Comparison of ENCODE assay signal across 1 cellular context in the genomic region with DNA sequence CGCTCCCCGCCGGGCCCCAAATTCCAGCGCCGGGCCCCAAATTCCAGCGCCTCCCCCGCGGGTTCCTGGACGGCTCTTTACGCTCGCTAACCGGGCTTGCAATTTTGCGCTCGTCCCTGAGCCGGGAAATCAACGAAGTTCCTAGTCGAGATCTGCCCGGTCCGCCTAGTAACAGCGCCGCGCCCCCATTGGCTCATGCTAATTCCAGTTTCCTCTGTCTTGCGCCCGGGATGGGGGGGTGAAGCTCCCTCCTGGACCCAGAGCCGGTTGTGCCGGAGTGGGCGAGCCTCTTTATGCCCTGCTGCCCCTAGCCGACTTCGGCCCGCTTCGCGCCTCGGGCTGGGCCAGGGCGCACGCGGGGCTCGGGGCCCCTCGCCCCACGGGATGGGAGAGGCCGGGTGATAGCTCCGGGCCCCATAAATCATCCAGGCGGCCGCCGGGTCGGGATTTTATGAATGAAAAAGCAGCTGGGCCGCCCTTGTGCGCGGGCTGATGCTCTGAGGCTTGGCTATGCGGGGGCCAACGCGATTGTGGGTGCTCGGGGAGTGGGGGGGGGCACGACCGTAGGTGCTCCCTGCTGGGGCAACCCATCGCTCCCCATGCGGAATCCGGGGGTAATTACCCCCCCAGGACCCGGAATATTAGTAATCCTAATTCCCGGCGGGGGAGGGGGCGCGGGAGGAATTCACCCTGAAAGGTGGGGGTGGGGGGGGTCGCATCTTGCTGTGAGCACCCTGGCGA.
A peak's percentile ranks its signal among the peaks of the same experiment; 100 is the strongest.
TF ChIP-seq lines count a peak whose summit lies in the region.

No MANE protein-coding gene starts in this region.

TF ChIP-seq in SK-N-SH, 30 proteins besides CTCF, POLR2A, EP300 and RAD21 (continued from another document):
- TF ChIP-seq, protein P1, sequence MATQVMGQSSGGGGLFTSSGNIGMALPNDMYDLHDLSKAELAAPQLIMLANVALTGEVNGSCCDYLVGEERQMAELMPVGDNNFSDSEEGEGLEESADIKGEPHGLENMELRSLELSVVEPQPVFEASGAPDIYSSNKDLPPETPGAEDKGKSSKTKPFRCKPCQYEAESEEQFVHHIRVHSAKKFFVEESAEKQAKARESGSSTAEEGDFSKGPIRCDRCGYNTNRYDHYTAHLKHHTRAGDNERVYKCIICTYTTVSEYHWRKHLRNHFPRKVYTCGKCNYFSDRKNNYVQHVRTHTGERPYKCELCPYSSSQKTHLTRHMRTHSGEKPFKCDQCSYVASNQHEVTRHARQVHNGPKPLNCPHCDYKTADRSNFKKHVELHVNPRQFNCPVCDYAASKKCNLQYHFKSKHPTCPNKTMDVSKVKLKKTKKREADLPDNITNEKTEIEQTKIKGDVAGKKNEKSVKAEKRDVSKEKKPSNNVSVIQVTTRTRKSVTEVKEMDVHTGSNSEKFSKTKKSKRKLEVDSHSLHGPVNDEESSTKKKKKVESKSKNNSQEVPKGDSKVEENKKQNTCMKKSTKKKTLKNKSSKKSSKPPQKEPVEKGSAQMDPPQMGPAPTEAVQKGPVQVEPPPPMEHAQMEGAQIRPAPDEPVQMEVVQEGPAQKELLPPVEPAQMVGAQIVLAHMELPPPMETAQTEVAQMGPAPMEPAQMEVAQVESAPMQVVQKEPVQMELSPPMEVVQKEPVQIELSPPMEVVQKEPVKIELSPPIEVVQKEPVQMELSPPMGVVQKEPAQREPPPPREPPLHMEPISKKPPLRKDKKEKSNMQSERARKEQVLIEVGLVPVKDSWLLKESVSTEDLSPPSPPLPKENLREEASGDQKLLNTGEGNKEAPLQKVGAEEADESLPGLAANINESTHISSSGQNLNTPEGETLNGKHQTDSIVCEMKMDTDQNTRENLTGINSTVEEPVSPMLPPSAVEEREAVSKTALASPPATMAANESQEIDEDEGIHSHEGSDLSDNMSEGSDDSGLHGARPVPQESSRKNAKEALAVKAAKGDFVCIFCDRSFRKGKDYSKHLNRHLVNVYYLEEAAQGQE (IDR thresholded peaks at IDR 0.05; ENCODE audit: low read depth, low read length): no peak
- no peak for TF ChIP-seq TEAD4 (IDR thresholded peaks at IDR 0.05; ENCODE audit: borderline replicate concordance, insufficient read depth)
- TF ChIP-seq GATA2 (CRISPR knock-in tag; IDR thresholded peaks at IDR 0.05): no peak
- TF ChIP-seq POLR2AphosphoS5 (IDR thresholded peaks at IDR 0.05; ENCODE audit: low read depth, low read length): peak; percentile 91
- TF ChIP-seq, protein P2, sequence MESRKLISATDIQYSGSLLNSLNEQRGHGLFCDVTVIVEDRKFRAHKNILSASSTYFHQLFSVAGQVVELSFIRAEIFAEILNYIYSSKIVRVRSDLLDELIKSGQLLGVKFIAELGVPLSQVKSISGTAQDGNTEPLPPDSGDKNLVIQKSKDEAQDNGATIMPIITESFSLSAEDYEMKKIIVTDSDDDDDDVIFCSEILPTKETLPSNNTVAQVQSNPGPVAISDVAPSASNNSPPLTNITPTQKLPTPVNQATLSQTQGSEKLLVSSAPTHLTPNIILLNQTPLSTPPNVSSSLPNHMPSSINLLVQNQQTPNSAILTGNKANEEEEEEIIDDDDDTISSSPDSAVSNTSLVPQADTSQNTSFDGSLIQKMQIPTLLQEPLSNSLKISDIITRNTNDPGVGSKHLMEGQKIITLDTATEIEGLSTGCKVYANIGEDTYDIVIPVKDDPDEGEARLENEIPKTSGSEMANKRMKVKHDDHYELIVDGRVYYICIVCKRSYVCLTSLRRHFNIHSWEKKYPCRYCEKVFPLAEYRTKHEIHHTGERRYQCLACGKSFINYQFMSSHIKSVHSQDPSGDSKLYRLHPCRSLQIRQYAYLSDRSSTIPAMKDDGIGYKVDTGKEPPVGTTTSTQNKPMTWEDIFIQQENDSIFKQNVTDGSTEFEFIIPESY (IDR thresholded peaks at IDR 0.05; ENCODE audit: borderline replicate concordance, low read depth): peak; percentile 8; the same call in 1 of the 2 replicates
- peak; percentile 98 for TF ChIP-seq RFX5 (IDR thresholded peaks at IDR 0.05; ENCODE audit: low read length)
- TF ChIP-seq, protein P3, sequence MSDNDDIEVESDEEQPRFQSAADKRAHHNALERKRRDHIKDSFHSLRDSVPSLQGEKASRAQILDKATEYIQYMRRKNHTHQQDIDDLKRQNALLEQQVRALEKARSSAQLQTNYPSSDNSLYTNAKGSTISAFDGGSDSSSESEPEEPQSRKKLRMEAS (IDR thresholded peaks at IDR 0.05; ENCODE audit: low read depth): peak; percentile 86
- TF ChIP-seq FOXM1 (IDR thresholded peaks at IDR 0.05; ENCODE audit: low read depth): peak; percentile 42; the same call in 1 of the 2 replicates
- peak; percentile 2 for TF ChIP-seq CHD2 (IDR thresholded peaks at IDR 0.05; ENCODE audit: low read length, partially characterized antibody)
